Comparison of ENCODE assay signal across 1 cellular context in the genomic region with DNA sequence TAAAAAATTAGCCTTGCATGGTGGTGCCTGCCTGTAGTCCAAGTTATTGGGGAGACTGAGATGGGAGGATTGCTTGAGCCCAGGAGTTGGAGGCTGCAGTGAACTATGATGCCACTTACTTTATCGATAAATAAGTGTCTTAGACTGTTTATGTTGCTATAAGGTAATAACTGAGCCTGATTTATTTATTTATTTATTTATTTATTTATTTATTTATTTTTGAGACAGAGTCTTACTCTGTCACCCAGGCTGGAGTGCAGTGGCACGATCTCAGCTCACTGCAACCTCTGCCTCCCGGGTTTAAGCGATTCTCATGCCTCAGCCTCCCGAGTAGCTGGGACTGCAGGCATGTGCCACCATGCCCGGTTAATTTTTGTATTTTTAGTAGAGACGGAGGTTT. TPM values are rescaled to one million over a fixed set of nuclear protein-coding genes. Genes with fewer than 3 reads are reported as not detected.
"Had no signal": no experiment of that assay in that cellular context is flagged by ENCODE, and none has a peak within 500 bp of the region (broad histone marks: within the 10 kb centered on the region; RNA-seq: fewer than 3 reads in every experiment).

No MANE protein-coding gene starts in this region.

RNA-seq across cellular contexts. Expression of gene PLP2, which starts 39.4 kb away (rescaled TPM):
- polyA plus RNA-seq: neural cell had no signal
